25 cellular contexts compared by ENCODE assay signal in the genomic region with DNA sequence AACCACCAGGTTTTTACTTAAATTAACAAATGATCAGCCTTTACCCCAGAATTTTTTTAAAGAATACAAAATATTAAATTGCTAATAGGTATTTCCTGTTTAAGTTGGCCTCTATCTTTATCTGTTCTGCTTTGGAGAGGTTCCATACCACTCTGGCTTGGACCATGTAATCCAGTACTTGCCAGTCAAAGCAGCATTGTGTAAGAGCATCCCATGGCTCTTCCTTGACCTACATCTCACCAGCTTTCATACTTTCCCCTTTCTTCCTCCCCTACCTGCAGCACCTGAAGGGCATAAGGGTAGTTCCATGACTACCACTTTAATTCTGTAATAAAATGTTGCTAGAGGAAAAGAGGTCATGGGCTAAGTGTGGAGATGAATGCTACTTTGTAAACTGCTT.
"Had no signal": no experiment of that assay in that cellular context is flagged by ENCODE, and none has a peak within 500 bp of the region (broad histone marks: within the 10 kb centered on the region; RNA-seq: fewer than 3 reads in every experiment).

No MANE protein-coding gene starts in this region.

- H3K27ac Mint-ChIP-seq: activated CD4-positive, alpha-beta memory T cell treated with anti-CD3 and anti-CD28 coated beads for 36 hours; activated CD4-positive, alpha-beta T cell treated with anti-CD3 and anti-CD28 coated beads for 36 hours; activated naive CD8-positive, alpha-beta T cell treated with anti-CD3 and anti-CD28 coated beads for 36 hours; activated T-helper 1 cell treated with anti-CD3 and anti-CD28 coated beads, Interleukin-12 subunit alpha, Interleukin-12 subunit beta, Interleukin-2, Interleukin-4 antibody, amounts not matched to agents 30 ng/mL and 10 ng/mL and 1 ng/mL, durations not matched to agents 14 hours and 24 hours and 36 hours; dendritic cell treated with granulocyte-macrophage colony-stimulating factor and Interleukin-4, amounts not matched to agents 40 ng/mL and 50 ng/mL, for 4 days; naive thymus-derived CD4-positive, alpha-beta T cell; stimulated activated naive CD8-positive, alpha-beta T cell treated with anti-CD3 and anti-CD28 coated beads, Interleukin-15, Interleukin-2, amounts not matched to agents 100 ng/mL and 50 ng/mL, for 24 hours; T-cell; WTC11 had no signal

- H3K27me3 ChIP-seq: esophagus muscularis mucosa, suprapubic skin, transverse colon, uterus had no signal

- H3K27ac ChIP-seq: esophagus muscularis mucosa, psoas muscle, suprapubic skin, transverse colon, uterus had no signal

- H3K4me3 ChIP-seq: esophagus muscularis mucosa, psoas muscle, suprapubic skin, transverse colon, uterus had no signal

- H3K9me3 ChIP-seq: esophagus muscularis mucosa, psoas muscle, suprapubic skin, transverse colon, uterus had no signal

- H3K9me3 Mint-ChIP-seq: activated CD4-positive, alpha-beta memory T cell treated with anti-CD3 and anti-CD28 coated beads for 36 hours; activated T-helper 1 cell treated with anti-CD3 and anti-CD28 coated beads, Interleukin-12 subunit alpha, Interleukin-12 subunit beta, Interleukin-2, Interleukin-4 antibody, amounts not matched to agents 30 ng/mL and 10 ng/mL and 1 ng/mL, durations not matched to agents 14 hours and 24 hours and 36 hours; dendritic cell treated with granulocyte-macrophage colony-stimulating factor and Interleukin-4, amounts not matched to agents 40 ng/mL and 50 ng/mL, for 4 days; T-cell had no signal

- H3K36me3 ChIP-seq: esophagus muscularis mucosa, suprapubic skin, transverse colon, uterus had no signal

- ATAC-seq: activated CD4-positive, alpha-beta T cell treated with anti-CD3 and anti-CD28 coated beads for 36 hours; naive thymus-derived CD4-positive, alpha-beta T cell; psoas muscle; right cardiac atrium; T-cell; WTC11 had no signal

- H3K4me3 Mint-ChIP-seq: activated CD4-positive, alpha-beta memory T cell treated with anti-CD3 and anti-CD28 coated beads for 36 hours; activated CD4-positive, alpha-beta T cell treated with anti-CD3 and anti-CD28 coated beads for 36 hours; activated naive CD8-positive, alpha-beta T cell treated with anti-CD3 and anti-CD28 coated beads for 36 hours; activated T-helper 1 cell treated with anti-CD3 and anti-CD28 coated beads, Interleukin-12 subunit alpha, Interleukin-12 subunit beta, Interleukin-2, Interleukin-4 antibody, amounts not matched to agents 30 ng/mL and 10 ng/mL and 1 ng/mL, durations not matched to agents 14 hours and 24 hours and 36 hours; dendritic cell treated with granulocyte-macrophage colony-stimulating factor and Interleukin-4, amounts not matched to agents 40 ng/mL and 50 ng/mL, for 4 days; naive thymus-derived CD4-positive, alpha-beta T cell; stimulated activated naive CD8-positive, alpha-beta T cell treated with anti-CD3 and anti-CD28 coated beads, Interleukin-15, Interleukin-2, amounts not matched to agents 100 ng/mL and 50 ng/mL, for 24 hours; T-cell; WTC11 had no signal

- H3K36me3 Mint-ChIP-seq: activated CD4-positive, alpha-beta memory T cell treated with anti-CD3 and anti-CD28 coated beads for 36 hours; activated naive CD8-positive, alpha-beta T cell treated with anti-CD3 and anti-CD28 coated beads for 36 hours; T-cell; WTC11 had no signal

- H3K4me1 Mint-ChIP-seq: naive thymus-derived CD4-positive, alpha-beta T cell; T-cell; WTC11 had no signal

- H3K27me3 Mint-ChIP-seq: activated naive CD8-positive, alpha-beta T cell treated with anti-CD3 and anti-CD28 coated beads for 36 hours; dendritic cell treated with granulocyte-macrophage colony-stimulating factor and Interleukin-4, amounts not matched to agents 40 ng/mL and 50 ng/mL, for 4 days; stimulated activated naive CD8-positive, alpha-beta T cell treated with anti-CD3 and anti-CD28 coated beads, Interleukin-15, Interleukin-2, amounts not matched to agents 100 ng/mL and 50 ng/mL, for 24 hours had no signal

- H3K4me1 ChIP-seq: psoas muscle, suprapubic skin, transverse colon, uterus had no signal

- DNase-seq: activated CD4-positive, alpha-beta memory T cell treated with anti-CD3 and anti-CD28 coated beads for 36 hours; activated CD4-positive, alpha-beta T cell treated with anti-CD3 and anti-CD28 coated beads for 36 hours; activated gamma-delta T cell treated with Interleukin-2 at 50 U/mL for 16 hours; activated naive CD8-positive, alpha-beta T cell treated with anti-CD3 and anti-CD28 coated beads for 36 hours; activated T-cell treated with anti-CD3 and anti-CD28 coated beads for 4 hours; amygdala; cerebellar nuclear complex; effector CD8-positive, alpha-beta T cell; left cardiac atrium; mesenchymal stem cell; naive thymus-derived CD4-positive, alpha-beta T cell; psoas muscle; right cardiac atrium; small intestine; stimulated activated CD4-positive, alpha-beta T cell treated with anti-CD3 and anti-CD28 coated beads, Interleukin-15, amount 100 ng/mL, for 24 hours; stimulated activated CD4-positive, alpha-beta T cell treated with anti-CD3 and anti-CD28 coated beads, Interleukin-2, amount 100 ng/mL, for 48 hours; T-cell; transverse colon; uterus had no signal
